In the genomic region with DNA sequence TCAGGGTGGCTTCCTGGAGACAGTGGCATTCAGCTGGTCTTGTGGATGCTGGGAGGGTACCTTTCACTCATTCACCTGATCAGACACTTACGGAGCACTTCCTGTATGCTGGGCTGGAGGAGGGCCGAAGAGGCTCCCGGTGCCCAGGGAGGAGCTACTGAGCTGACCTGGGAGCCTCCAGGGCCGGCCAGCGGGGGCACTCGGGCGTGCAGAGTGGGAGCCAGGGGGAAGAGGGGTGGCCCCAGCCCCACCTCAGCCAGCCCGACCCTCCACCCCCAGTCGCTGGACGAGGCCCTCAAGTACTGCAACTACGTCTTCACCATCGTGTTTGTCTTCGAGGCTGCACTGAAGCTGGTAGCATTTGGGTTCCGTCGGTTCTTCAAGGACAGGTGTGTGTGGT, we compare ENCODE assay signal across 38 cellular contexts. TPM values are rescaled to one million over a fixed set of nuclear protein-coding genes. Genes with fewer than 3 reads are reported as not detected.
"Had no signal": no experiment of that assay in that cellular context is flagged by ENCODE, and none has a peak within 500 bp of the region (broad histone marks: within the 10 kb centered on the region; RNA-seq: fewer than 3 reads in every experiment).

No MANE protein-coding gene starts in this region.

- DNase-seq: Karpas-422, Kasumi-1, MG63, MM.1S, MV-4-11, NCI-H1048, NCI-H1092, NCI-H1092 treated with DMSO at 0.1 percent for 48 hours, NCI-H1105, NCI-H1105 treated with DMSO at 0.1 percent for 48 hours, NCI-H1417, NCI-H1417 treated with DMSO at 0.1 percent for 48 hours, NCI-H1436, NCI-H1436 treated with DMSO at 0.1 percent for 48 hours, NCI-H146, NCI-H1694, NCI-H1694 treated with DMSO at 0.1 percent for 48 hours, NCI-H187, NCI-H187 treated with DMSO at 0.1 percent for 48 hours, NCI-H1930, NCI-H2029, NCI-H2029 treated with DMSO at 0.1 percent for 48 hours, NCI-H2081, NCI-H2081 treated with DMSO at 0.1 percent for 48 hours, NCI-H2107, NCI-H2171, NCI-H2171 treated with DMSO at 0.1 percent for 48 hours, NCI-H2227 treated with DMSO at 0.1 percent for 48 hours, NCI-H226, NCI-H345, NCI-H446, NCI-H446 treated with DMSO at 0.1 percent for 48 hours, NCI-H510A had no signal

- H3K4me2 ChIP-seq: KMS-11 had no signal

- H3K36me3 ChIP-seq: MG63 had no signal

- H3K27ac ChIP-seq: KMS-11 had no signal

- H3K9me3 ChIP-seq: MG63 had no signal

- H3K9ac ChIP-seq: KMS-11 had no signal

- H3K4me3 ChIP-seq: MG63 had no signal

- H3K27me3 ChIP-seq: MG63 had no signal

RNA-seq across cellular contexts. Expression of a gene that starts 10.4 kb away (rescaled TPM):
- total RNA-seq: LHCN-M2, M059J, MCF 10A, NCI-H460 had no signal

RNA-seq across cellular contexts. Expression of a gene that starts 15.3 kb away (rescaled TPM):
- total RNA-seq: LHCN-M2, M059J, MCF 10A, NCI-H460 had no signal

RNA-seq across cellular contexts. Expression of a gene that starts 25.8 kb away (rescaled TPM):
- total RNA-seq: LHCN-M2, M059J, MCF 10A, NCI-H460 had no signal

RNA-seq across cellular contexts. Expression of a gene that starts 41.2 kb away (rescaled TPM):
- total RNA-seq: LHCN-M2, M059J, MCF 10A, NCI-H460 had no signal
